1 cellular context compared by ENCODE assay signal in the genomic region with DNA sequence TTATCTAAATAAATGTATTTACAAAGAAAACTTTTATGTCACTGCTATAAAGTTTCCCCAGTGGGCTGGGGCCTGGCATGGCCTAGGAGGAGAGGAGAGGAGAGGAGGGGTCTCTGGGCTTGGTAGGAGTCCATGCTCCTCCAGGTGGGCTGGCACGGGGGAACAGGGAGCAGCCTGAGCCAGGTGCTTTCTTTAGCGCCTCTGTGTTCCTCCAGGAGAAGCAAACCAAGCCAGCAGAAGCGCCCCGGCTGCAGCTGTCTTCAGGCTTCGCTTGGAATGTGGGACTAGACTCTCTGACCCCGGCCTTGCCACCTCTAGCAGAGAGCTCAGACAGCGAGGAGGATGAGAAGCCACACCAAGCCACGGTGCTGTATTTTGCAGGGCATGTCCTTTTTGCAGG.
TF ChIP-seq lines count a peak whose summit lies in the region.

No MANE protein-coding gene starts in this region.

TF ChIP-seq in K562, 482 proteins besides CTCF, POLR2A, EP300 and RAD21:
- TF ChIP-seq, protein P1, sequence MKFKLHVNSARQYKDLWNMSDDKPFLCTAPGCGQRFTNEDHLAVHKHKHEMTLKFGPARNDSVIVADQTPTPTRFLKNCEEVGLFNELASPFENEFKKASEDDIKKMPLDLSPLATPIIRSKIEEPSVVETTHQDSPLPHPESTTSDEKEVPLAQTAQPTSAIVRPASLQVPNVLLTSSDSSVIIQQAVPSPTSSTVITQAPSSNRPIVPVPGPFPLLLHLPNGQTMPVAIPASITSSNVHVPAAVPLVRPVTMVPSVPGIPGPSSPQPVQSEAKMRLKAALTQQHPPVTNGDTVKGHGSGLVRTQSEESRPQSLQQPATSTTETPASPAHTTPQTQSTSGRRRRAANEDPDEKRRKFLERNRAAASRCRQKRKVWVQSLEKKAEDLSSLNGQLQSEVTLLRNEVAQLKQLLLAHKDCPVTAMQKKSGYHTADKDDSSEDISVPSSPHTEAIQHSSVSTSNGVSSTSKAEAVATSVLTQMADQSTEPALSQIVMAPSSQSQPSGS (CRISPR knock-in tag; IDR thresholded peaks at IDR 0.05): no peak
- TF ChIP-seq TBP (optimal IDR thresholded peaks at IDR 0.05; ENCODE audit: low read depth, low read length): no peak
- TF ChIP-seq SIRT6 (IDR thresholded peaks at IDR 0.05; ENCODE audit: low read depth, low read length): no peak
- TF ChIP-seq POLR2G (IDR thresholded peaks at IDR 0.05; ENCODE audit: low read depth, low read length): 0 out of 2 replicates have a peak, but pooled peaks have one; percentile 24
